8 cellular contexts compared by ENCODE assay signal in the genomic region with DNA sequence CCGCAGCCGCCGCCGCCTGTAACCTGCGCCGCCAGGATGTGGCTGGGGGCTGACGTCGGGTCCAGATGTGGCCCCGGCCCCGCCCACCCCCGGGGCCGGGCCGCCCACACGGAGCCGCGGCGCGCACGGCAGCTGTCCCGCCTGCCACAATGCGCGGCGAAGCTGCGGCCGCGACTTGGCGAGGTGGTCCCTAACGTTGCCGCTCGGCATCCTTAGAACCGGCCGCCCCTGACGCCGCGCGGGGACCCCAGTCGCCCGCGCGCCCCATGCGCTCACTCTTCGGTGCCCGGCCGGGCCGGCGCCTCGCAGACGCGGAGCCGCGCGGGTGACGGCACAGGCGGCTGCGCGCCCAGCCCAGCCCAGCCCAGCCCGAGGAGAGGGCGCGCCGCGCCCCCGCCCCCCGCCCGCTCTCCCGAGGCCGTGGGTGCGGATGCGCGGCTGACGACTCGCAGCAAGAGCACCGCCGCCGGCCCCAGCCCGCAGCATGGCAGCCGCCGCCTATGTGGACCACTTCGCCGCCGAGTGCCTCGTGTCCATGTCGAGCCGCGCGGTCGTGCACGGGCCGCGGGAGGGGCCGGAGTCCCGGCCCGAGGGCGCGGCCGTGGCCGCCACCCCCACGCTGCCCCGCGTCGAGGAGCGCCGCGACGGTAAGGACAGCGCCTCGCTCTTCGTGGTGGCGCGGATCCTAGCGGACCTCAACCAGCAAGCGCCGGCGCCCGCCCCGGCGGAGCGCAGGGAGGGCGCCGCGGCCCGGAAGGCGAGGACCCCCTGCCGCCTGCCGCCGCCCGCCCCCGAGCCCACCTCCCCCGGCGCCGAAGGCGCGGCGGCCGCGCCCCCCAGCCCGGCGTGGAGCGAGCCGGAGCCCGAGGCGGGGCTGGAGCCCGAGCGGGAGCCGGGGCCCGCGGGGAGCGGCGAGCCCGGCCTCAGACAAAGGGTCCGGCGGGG.
DNase-seq lines count a peak whose midpoint lies in the region; ATAC-seq lines count a peak whose summit lies in the region.

A gene (plus strand): TSS at position 107 of the 945 bp plus-strand sequence. CDS start 378 bp downstream, at position 485.

- H3K4me1 ChIP-seq in duodenal mucosa (ENCODE audit: control insufficient read depth in 1 of 2, insufficient read depth in 2 of 2, low read length in 2 of 2), result peaks cover 42 to 46% of the 10 kb centered on the region in 2 donors

- H3K27me3 Mint-ChIP-seq in memory B cell, result no peaks in the 10 kb centered on the region

- ATAC-seq in GM19463 (IDR thresholded peaks at IDR 0.05; ENCODE audit: unreplicated experiment) (peak; percentile 48), HG03565 (IDR thresholded peaks at IDR 0.05; ENCODE audit: unreplicated experiment) (peak; percentile 44), memory B cell (ENCODE audit: low read depth) (peak; percentile 56)
- peak; percentile 36 to 68 for ATAC-seq in activated CD4-positive, CD25-positive, alpha-beta regulatory T cell treated with anti-CD3 and anti-CD28 coated beads, Interleukin-2, amount 50 U/mL, for 24 hours

- DNase-seq in CD1c-positive myeloid dendritic cell (ENCODE audit: extremely low spot score), result peak; percentile 86
- no peak for DNase-seq in memory B cell (ENCODE audit: low spot score in 2 of 2)
- DNase-seq in stimulated activated CD8-positive, alpha-beta memory T cell treated with anti-CD3 and anti-CD28 coated beads, Interleukin-15, amount 100 ng/mL, for 4 hours (ENCODE audit: low read depth in 2 of 2), result peak; percentile 45 to 64
- no peak for DNase-seq in superior temporal gyrus (ENCODE audit: extremely low spot score)

- peak within 1 kb of the TSS; percentile 100 for H3K27ac ChIP-seq in duodenal mucosa (ENCODE audit: low read depth, low read length)

- H3K9me3 ChIP-seq in duodenal mucosa (ENCODE audit: control insufficient read depth in 1 of 2, low read length in 2 of 2), result no peaks in the 10 kb centered on the region

- no peaks in the 10 kb centered on the region for H3K27me3 ChIP-seq in duodenal mucosa (ENCODE audit: control insufficient read depth in 1 of 2, insufficient read depth in 2 of 2, low read length in 2 of 2)

- peak within 1 kb of the TSS; percentile 93 for H3K4me3 Mint-ChIP-seq in memory B cell

- peak within 1 kb of the TSS; percentile 86 to 91 for H3K9ac ChIP-seq in duodenal mucosa (ENCODE audit: low read depth in 1 of 2, low read length in 2 of 2)

- peak within 1 kb of the TSS; percentile 99 for H3K27ac Mint-ChIP-seq in memory B cell

- H3K36me3 ChIP-seq in duodenal mucosa (ENCODE audit: control insufficient read depth in 1 of 2, insufficient read depth in 2 of 2, low read length in 2 of 2), result peaks cover 0 to 3% of the 10 kb centered on the region in 2 donors

- H3K36me3 Mint-ChIP-seq in memory B cell, result peaks cover 7% of the 10 kb centered on the region

- H3K4me1 Mint-ChIP-seq in memory B cell, result peaks cover 49% of the 10 kb centered on the region

- peak within 1 kb of the TSS; percentile 70 to 76 for H3K4me3 ChIP-seq in duodenal mucosa (ENCODE audit: low read depth in 1 of 2, low read length in 2 of 2)

- no peaks in the 10 kb centered on the region for H3K9me3 Mint-ChIP-seq in memory B cell

Comparison
In these comparisons a context has a peak if more than half of its experiments do, and no peak if none do; other contexts are left out.
1. DNase-seq: peak in CD1c-positive myeloid dendritic cell (single experiment) and stimulated activated CD8-positive, alpha-beta memory T cell treated with anti-CD3 and anti-CD28 coated beads, Interleukin-15, amount 100 ng/mL, for 4 hours (2 of 2); none in memory B cell (0 of 2) and superior temporal gyrus (single experiment).
2. Peak in every context shown above with its lines, with median percentiles within 50 percentile points of each other: ATAC-seq.